ENCODE assay signal across 1 cellular context in genomic region chr3:188241883-188242282, GRCh38.
TF ChIP-seq lines count a peak whose summit lies in the region.

No MANE protein-coding gene starts in this region.

TF ChIP-seq in IMR-90, 13 proteins besides CTCF, POLR2A, EP300 and RAD21 (continued from another document):
- TF ChIP-seq USF2 (IDR thresholded peaks at IDR 0.05; ENCODE audit: low read depth, low read length) (no peak), BHLHE40 (IDR thresholded peaks at IDR 0.05; ENCODE audit: low read depth, low read length) (no peak), SMC3 (IDR thresholded peaks at IDR 0.05; ENCODE audit: low read depth, low read length) (no peak), ELK1 (IDR thresholded peaks at IDR 0.05; ENCODE audit: borderline replicate concordance, low read depth, low read length) (no peak)
